1 cellular context compared by ENCODE assay signal in the genomic region with DNA sequence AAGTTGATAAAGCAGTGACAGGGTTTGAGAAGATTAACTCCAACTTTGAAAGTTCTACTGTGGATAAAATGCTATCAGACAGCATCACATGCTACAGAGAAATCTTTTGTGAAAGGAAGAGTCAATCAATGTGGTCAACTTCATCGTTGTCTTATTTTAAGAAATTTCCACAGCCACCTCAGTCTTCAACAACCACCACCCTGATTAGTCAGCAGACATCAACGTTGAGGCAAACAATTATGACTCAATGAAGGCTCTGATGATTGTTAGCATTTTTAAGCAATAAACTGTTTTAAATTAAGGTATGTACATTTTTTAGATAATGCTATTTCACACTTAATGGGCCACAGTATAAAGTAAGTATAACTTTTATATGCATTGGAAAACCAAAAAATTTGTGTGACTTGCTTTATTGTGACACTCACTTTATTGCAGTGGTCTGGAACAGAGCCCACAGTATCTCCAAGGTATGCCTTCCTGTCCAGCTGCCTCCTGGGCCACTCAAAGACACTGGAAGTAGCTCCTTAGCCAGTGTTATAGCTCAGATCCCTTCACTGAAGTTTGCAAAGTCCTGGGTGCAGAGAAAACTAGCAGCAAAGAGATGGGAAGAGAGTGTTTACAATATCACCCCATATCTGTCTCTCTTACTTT.
TF ChIP-seq lines count a peak whose summit lies in the region.

No MANE protein-coding gene starts in this region.

TF ChIP-seq in GM23338, 12 proteins besides CTCF, POLR2A, EP300 and RAD21 (continued from another document):
- TF ChIP-seq, protein P1, sequence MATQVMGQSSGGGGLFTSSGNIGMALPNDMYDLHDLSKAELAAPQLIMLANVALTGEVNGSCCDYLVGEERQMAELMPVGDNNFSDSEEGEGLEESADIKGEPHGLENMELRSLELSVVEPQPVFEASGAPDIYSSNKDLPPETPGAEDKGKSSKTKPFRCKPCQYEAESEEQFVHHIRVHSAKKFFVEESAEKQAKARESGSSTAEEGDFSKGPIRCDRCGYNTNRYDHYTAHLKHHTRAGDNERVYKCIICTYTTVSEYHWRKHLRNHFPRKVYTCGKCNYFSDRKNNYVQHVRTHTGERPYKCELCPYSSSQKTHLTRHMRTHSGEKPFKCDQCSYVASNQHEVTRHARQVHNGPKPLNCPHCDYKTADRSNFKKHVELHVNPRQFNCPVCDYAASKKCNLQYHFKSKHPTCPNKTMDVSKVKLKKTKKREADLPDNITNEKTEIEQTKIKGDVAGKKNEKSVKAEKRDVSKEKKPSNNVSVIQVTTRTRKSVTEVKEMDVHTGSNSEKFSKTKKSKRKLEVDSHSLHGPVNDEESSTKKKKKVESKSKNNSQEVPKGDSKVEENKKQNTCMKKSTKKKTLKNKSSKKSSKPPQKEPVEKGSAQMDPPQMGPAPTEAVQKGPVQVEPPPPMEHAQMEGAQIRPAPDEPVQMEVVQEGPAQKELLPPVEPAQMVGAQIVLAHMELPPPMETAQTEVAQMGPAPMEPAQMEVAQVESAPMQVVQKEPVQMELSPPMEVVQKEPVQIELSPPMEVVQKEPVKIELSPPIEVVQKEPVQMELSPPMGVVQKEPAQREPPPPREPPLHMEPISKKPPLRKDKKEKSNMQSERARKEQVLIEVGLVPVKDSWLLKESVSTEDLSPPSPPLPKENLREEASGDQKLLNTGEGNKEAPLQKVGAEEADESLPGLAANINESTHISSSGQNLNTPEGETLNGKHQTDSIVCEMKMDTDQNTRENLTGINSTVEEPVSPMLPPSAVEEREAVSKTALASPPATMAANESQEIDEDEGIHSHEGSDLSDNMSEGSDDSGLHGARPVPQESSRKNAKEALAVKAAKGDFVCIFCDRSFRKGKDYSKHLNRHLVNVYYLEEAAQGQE (IDR thresholded peaks at IDR 0.05; ENCODE audit: unreplicated experiment) = no peak
- no peak for TF ChIP-seq EZH2phosphoT487 (IDR thresholded peaks at IDR 0.05; ENCODE audit: unreplicated experiment)
- TF ChIP-seq NANOG (IDR thresholded peaks at IDR 0.05; ENCODE audit: borderline replicate concordance) = no peak
- no peak for TF ChIP-seq CREB1 (CRISPR knock-in tag; IDR thresholded peaks at IDR 0.05; ENCODE audit: low read depth)
TF ChIP-seq in GM23338: peak in this region for 0.
